Comparison of ENCODE assay signal across 1 cellular context in genomic region chr3:10594915-10595314, GRCh38.
TF ChIP-seq lines count a peak whose summit lies in the region.

No MANE protein-coding gene starts in this region.

TF ChIP-seq in K562, 482 proteins besides CTCF, POLR2A, EP300 and RAD21 (continued from another document and continues in another):
- TF ChIP-seq, protein P1, sequence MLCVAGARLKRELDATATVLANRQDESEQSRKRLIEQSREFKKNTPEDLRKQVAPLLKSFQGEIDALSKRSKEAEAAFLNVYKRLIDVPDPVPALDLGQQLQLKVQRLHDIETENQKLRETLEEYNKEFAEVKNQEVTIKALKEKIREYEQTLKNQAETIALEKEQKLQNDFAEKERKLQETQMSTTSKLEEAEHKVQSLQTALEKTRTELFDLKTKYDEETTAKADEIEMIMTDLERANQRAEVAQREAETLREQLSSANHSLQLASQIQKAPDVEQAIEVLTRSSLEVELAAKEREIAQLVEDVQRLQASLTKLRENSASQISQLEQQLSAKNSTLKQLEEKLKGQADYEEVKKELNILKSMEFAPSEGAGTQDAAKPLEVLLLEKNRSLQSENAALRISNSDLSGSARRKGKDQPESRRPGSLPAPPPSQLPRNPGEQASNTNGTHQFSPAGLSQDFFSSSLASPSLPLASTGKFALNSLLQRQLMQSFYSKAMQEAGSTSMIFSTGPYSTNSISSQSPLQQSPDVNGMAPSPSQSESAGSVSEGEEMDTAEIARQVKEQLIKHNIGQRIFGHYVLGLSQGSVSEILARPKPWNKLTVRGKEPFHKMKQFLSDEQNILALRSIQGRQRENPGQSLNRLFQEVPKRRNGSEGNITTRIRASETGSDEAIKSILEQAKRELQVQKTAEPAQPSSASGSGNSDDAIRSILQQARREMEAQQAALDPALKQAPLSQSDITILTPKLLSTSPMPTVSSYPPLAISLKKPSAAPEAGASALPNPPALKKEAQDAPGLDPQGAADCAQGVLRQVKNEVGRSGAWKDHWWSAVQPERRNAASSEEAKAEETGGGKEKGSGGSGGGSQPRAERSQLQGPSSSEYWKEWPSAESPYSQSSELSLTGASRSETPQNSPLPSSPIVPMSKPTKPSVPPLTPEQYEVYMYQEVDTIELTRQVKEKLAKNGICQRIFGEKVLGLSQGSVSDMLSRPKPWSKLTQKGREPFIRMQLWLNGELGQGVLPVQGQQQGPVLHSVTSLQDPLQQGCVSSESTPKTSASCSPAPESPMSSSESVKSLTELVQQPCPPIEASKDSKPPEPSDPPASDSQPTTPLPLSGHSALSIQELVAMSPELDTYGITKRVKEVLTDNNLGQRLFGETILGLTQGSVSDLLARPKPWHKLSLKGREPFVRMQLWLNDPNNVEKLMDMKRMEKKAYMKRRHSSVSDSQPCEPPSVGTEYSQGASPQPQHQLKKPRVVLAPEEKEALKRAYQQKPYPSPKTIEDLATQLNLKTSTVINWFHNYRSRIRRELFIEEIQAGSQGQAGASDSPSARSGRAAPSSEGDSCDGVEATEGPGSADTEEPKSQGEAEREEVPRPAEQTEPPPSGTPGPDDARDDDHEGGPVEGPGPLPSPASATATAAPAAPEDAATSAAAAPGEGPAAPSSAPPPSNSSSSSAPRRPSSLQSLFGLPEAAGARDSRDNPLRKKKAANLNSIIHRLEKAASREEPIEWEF (CRISPR knock-in tag; IDR thresholded peaks at IDR 0.05), result no peak
- TF ChIP-seq IRF9 (tag; IDR thresholded peaks at IDR 0.05), result no peak
- no peak for TF ChIP-seq SRSF3 (IDR thresholded peaks at IDR 0.05; ENCODE audit: insufficient read depth, low read length)
- peak; percentile 98 for TF ChIP-seq EHMT2 (IDR thresholded peaks at IDR 0.05)
- TF ChIP-seq BRF1 (IDR thresholded peaks at IDR 0.05; ENCODE audit: borderline replicate concordance, extremely low read depth, insufficient read length), result no peak
- TF ChIP-seq, protein P2, sequence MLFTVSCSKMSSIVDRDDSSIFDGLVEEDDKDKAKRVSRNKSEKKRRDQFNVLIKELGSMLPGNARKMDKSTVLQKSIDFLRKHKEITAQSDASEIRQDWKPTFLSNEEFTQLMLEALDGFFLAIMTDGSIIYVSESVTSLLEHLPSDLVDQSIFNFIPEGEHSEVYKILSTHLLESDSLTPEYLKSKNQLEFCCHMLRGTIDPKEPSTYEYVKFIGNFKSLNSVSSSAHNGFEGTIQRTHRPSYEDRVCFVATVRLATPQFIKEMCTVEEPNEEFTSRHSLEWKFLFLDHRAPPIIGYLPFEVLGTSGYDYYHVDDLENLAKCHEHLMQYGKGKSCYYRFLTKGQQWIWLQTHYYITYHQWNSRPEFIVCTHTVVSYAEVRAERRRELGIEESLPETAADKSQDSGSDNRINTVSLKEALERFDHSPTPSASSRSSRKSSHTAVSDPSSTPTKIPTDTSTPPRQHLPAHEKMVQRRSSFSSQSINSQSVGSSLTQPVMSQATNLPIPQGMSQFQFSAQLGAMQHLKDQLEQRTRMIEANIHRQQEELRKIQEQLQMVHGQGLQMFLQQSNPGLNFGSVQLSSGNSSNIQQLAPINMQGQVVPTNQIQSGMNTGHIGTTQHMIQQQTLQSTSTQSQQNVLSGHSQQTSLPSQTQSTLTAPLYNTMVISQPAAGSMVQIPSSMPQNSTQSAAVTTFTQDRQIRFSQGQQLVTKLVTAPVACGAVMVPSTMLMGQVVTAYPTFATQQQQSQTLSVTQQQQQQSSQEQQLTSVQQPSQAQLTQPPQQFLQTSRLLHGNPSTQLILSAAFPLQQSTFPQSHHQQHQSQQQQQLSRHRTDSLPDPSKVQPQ (CRISPR knock-in tag; IDR thresholded peaks at IDR 0.05; ENCODE audit: borderline replicate concordance), result no peak
- TF ChIP-seq ID3 (CRISPR knock-in tag; IDR thresholded peaks at IDR 0.05), result no peak
- TF ChIP-seq ID3 (tag; IDR thresholded peaks at IDR 0.05), result no peak
- TF ChIP-seq ZBTB40 (IDR thresholded peaks at IDR 0.05), result peak; percentile 74
- TF ChIP-seq ZBTB40 (CRISPR knock-in tag; IDR thresholded peaks at IDR 0.05), result no peak
- no peak for TF ChIP-seq MCM3 (IDR thresholded peaks at IDR 0.05)
- TF ChIP-seq, protein P3, sequence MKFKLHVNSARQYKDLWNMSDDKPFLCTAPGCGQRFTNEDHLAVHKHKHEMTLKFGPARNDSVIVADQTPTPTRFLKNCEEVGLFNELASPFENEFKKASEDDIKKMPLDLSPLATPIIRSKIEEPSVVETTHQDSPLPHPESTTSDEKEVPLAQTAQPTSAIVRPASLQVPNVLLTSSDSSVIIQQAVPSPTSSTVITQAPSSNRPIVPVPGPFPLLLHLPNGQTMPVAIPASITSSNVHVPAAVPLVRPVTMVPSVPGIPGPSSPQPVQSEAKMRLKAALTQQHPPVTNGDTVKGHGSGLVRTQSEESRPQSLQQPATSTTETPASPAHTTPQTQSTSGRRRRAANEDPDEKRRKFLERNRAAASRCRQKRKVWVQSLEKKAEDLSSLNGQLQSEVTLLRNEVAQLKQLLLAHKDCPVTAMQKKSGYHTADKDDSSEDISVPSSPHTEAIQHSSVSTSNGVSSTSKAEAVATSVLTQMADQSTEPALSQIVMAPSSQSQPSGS (CRISPR knock-in tag; IDR thresholded peaks at IDR 0.05), result no peak
- TF ChIP-seq, protein P4, sequence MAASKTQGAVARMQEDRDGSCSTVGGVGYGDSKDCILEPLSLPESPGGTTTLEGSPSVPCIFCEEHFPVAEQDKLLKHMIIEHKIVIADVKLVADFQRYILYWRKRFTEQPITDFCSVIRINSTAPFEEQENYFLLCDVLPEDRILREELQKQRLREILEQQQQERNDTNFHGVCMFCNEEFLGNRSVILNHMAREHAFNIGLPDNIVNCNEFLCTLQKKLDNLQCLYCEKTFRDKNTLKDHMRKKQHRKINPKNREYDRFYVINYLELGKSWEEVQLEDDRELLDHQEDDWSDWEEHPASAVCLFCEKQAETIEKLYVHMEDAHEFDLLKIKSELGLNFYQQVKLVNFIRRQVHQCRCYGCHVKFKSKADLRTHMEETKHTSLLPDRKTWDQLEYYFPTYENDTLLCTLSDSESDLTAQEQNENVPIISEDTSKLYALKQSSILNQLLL (CRISPR knock-in tag; IDR thresholded peaks at IDR 0.05; ENCODE audit: borderline replicate concordance), result no peak
- TF ChIP-seq ZNF589 (CRISPR knock-in tag; IDR thresholded peaks at IDR 0.05; ENCODE audit: low read depth), result no peak
- TF ChIP-seq SOX6 (IDR thresholded peaks at IDR 0.05), result no peak
- no peak for TF ChIP-seq ZEB2 (IDR thresholded peaks at IDR 0.05)
- TF ChIP-seq RBM25 (IDR thresholded peaks at IDR 0.05; ENCODE audit: low read depth, low read length, severe bottlenecking), result peak; percentile 98
- TF ChIP-seq PURB (CRISPR knock-in tag; IDR thresholded peaks at IDR 0.05; ENCODE audit: low read depth), result no peak
- peak; percentile 93 for TF ChIP-seq PRMT5 (CRISPR knock-in tag; IDR thresholded peaks at IDR 0.05)
- TF ChIP-seq HNRNPUL1 (IDR thresholded peaks at IDR 0.05; ENCODE audit: low read length), result no peak
- no peak for TF ChIP-seq SREBF2 (CRISPR knock-in tag; IDR thresholded peaks at IDR 0.05)
- no peak for TF ChIP-seq ZC3H11A (IDR thresholded peaks at IDR 0.05; ENCODE audit: low read depth, low read length)
- TF ChIP-seq ZNF384 (IDR thresholded peaks at IDR 0.05; ENCODE audit: low read depth, low read length), result no peak
- no peak for TF ChIP-seq MAX (CRISPR knock-in tag; IDR thresholded peaks at IDR 0.05)
- TF ChIP-seq GABPB1 (CRISPR knock-in tag; IDR thresholded peaks at IDR 0.05), result 0 out of 2 replicates have a peak, but pooled peaks have one; percentile 18
- TF ChIP-seq, protein P5, sequence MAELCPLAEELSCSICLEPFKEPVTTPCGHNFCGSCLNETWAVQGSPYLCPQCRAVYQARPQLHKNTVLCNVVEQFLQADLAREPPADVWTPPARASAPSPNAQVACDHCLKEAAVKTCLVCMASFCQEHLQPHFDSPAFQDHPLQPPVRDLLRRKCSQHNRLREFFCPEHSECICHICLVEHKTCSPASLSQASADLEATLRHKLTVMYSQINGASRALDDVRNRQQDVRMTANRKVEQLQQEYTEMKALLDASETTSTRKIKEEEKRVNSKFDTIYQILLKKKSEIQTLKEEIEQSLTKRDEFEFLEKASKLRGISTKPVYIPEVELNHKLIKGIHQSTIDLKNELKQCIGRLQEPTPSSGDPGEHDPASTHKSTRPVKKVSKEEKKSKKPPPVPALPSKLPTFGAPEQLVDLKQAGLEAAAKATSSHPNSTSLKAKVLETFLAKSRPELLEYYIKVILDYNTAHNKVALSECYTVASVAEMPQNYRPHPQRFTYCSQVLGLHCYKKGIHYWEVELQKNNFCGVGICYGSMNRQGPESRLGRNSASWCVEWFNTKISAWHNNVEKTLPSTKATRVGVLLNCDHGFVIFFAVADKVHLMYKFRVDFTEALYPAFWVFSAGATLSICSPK (IDR thresholded peaks at IDR 0.05; ENCODE audit: borderline replicate concordance), result no peak
- no peak for TF ChIP-seq NFIX (CRISPR knock-in tag; IDR thresholded peaks at IDR 0.05; ENCODE audit: low read depth)
- no peak for TF ChIP-seq HMGN3 (IDR thresholded peaks at IDR 0.05; ENCODE audit: borderline replicate concordance, extremely low read depth, insufficient read length, low read depth, low read length)
- TF ChIP-seq SETDB1 (IDR thresholded peaks at IDR 0.05; ENCODE audit: low read length), result no peak
- no peak for TF ChIP-seq SUPT5H (IDR thresholded peaks at IDR 0.05)
- TF ChIP-seq TCF7L2 (IDR thresholded peaks at IDR 0.05; ENCODE audit: low read depth, low read length), result no peak
